Comparison of ENCODE assay signal across 8 cellular contexts in genomic region chr2:3558205-3559014, GRCh38. TPM values are rescaled to one million over a fixed set of nuclear protein-coding genes. Genes with fewer than 3 reads are reported as not detected.
DNase-seq lines count a peak whose midpoint lies in the region; ATAC-seq and TF ChIP-seq lines count a peak whose summit lies in the region.

TSS of gene RNASEH1 (minus strand) at chr2:3558333. CDS start at chr2:3558260, 73 bp downstream.

- H3K27me3 Mint-ChIP-seq in type B pancreatic cell = no peaks in the 10 kb centered on the region

- H3K4me3 ChIP-seq in heart left ventricle = peak within 1 kb of the TSS; percentile 76 to 100 (median 98)

- peak within 1 kb of the TSS; percentile 93 for H3K4me3 Mint-ChIP-seq in type B pancreatic cell

- no peaks in the 10 kb centered on the region for H3K27me3 ChIP-seq in heart left ventricle

- peak within 1 kb of the TSS; percentile 81 to 97 (median 90) for H3K27ac ChIP-seq in heart left ventricle

- H3K36me3 Mint-ChIP-seq in type B pancreatic cell = peaks cover 5% of the 10 kb centered on the region

- TF ChIP-seq CTCF in GM13976 (IDR thresholded peaks at IDR 0.05; ENCODE audit: borderline replicate concordance, control extremely low read depth, extremely low read depth, insufficient read depth, missing control alignments) (no peak), heart left ventricle (IDR thresholded peaks at IDR 0.05) (peak in 2 of 12 donors; percentile 11 to 14), type B pancreatic cell (conservative IDR thresholded peaks at IDR 0.05) (no peak)

- WGBS in heart left ventricle, 4 donors = 0 to 1% (median 1%) methylated on average over 38 to 67 of the region's 67 CpGs

- DNase-seq in GM13976 (ENCODE audit: low spot score) (peak; percentile 100), NCI-H146 treated with DMSO at 0.1 percent for 48 hours (lab: John Stamatoyannopoulos, UW; ENCODE audit: unreplicated experiment) (peak; percentile 96), amniotic epithelial cell (ENCODE audit: low read depth) (peak; percentile 97), heart left ventricle (peak; percentile 98 to 99 (median 99)), pons (ENCODE audit: low spot score) (peak; percentile 95), type B pancreatic cell (ENCODE audit: extremely low spot score, unreplicated experiment) (peak; percentile 99)

- H3K9me3 ChIP-seq in heart left ventricle = no peaks in the 10 kb centered on the region

- in situ Hi-C loops in GM13976 (cut with MboI; ENCODE audit: low sequenced_read_pairs, unreplicated experiment) = no loop called here

- TF ChIP-seq POLR2A in heart left ventricle (IDR thresholded peaks at IDR 0.05) = peak in 1 of 2 donors; percentile 86

- intact Hi-C loops in T-helper 1 cell treated with Interleukin-12 subunit alpha and Interleukin-12 subunit beta and Interleukin-4 antibody, amounts not matched to agents 30 ng/mL and 1 ng/mL, for 36 hours (cut with micrococcal nuclease) = loop anchor here (1.0 kb wide), 6 partner anchors 17 to 1501 kb away; partner anchors contain the start of genes ADI1, EIPR1 and RPS7
- intact Hi-C loops in heart left ventricle (cut with DNase I) = loop anchor here in 7 of 10 donors (1.0 to 10.0 kb wide), 6 partner anchors 16 to 184 kb away; partner anchors contain the start of genes RPS7 (in 6 of the 7), EIPR1 (in 3 of the 7), TRAPPC12 (in 3 of the 7) and ADI1 (in 1 of the 7)

- H3K9me3 Mint-ChIP-seq in type B pancreatic cell = no peaks in the 10 kb centered on the region

- no peaks in the 10 kb centered on the region for H3K4me1 Mint-ChIP-seq in type B pancreatic cell (ENCODE audit: unreplicated experiment)

- ATAC-seq in HG02870 (IDR thresholded peaks at IDR 0.05; ENCODE audit: unreplicated experiment) (peak; percentile 94), heart left ventricle (peak; percentile 99 to 100 (median 100))

- H3K36me3 ChIP-seq in heart left ventricle = peaks cover 0 to 46% (median 33%) of the 10 kb centered on the region in 9 donors

- peak within 1 kb of the TSS; percentile 92 for H3K27ac Mint-ChIP-seq in type B pancreatic cell

- peaks cover 0 to 20% (median 14%) of the 10 kb centered on the region in 12 donors for H3K4me1 ChIP-seq in heart left ventricle

RNA-seq across cellular contexts. Expression of gene RNASEH1, which starts in this region (rescaled TPM):
- 25.9 and 26.6 TPM in 2 replicates for total RNA-seq in T-helper 1 cell treated with Interleukin-12 subunit alpha and Interleukin-12 subunit beta and Interleukin-4 antibody, amounts not matched to agents 30 ng/mL and 1 ng/mL, for 36 hours
- total RNA-seq in heart left ventricle (10 to 100 TPM; 18.3 to 23.6 (median 20.0) TPM), type B pancreatic cell (ENCODE audit: low replicate concordance) (19.3 and 21.7 TPM in 2 replicates)
- 10 to 100 TPM; 12.8 to 31.4 TPM for polyA plus RNA-seq in heart left ventricle

Comparison
In these comparisons a context has a peak if more than half of its experiments do, and no peak if none do; other contexts are left out.
1. Peak in every context shown above with its lines: DNase-seq, ATAC-seq, H3K4me3 ChIP-seq and H3K27ac ChIP-seq.